In genomic region chr18:2569338-2570207, GRCh38 we compare ENCODE assay signal across 10 cellular contexts. TPM values are rescaled to one million over a fixed set of nuclear protein-coding genes. Genes with fewer than 3 reads are reported as not detected.
DNase-seq lines count a peak whose midpoint lies in the region; ATAC-seq and TF ChIP-seq lines count a peak whose summit lies in the region.
"Had no signal": no experiment of that assay in that cellular context is flagged by ENCODE, and none has a peak within 500 bp of the region (broad histone marks: within the 10 kb centered on the region; RNA-seq: fewer than 3 reads in every experiment).

No MANE protein-coding gene starts in this region.

- H3K4me3 ChIP-seq in foreskin fibroblast (ENCODE audit: low read depth in 1 of 2, low read length in 2 of 2) = peak overlapping the region; percentile 84 to 90

- H3K4me3 Mint-ChIP-seq in activated T-cell treated with anti-CD3 and anti-CD28 coated beads, Interleukin-2, amount 50 U/mL, for 24 hours = peak overlapping the region; percentile 96
- H3K4me3 Mint-ChIP-seq in activated B cell treated with CpG ODN at 0.5 μM for 24 hours = peak overlapping the region; percentile 39
- peak overlapping the region; percentile 99 for H3K4me3 Mint-ChIP-seq in stimulated activated effector memory CD8-positive, alpha-beta T cell treated with anti-CD3 and anti-CD28 coated beads, Interleukin-12 subunit alpha, Interleukin-12 subunit beta, amount 100 ng/mL, for 72 hours

- intact Hi-C loops in activated B cell treated with CpG ODN at 0.5 μM for 24 hours (cut with micrococcal nuclease) = loop anchor here (2.0 to 5.0 kb wide), 3 partner anchors 19 to 693 kb away; partner anchors contain the start of gene MYL12B

- ATAC-seq in activated B cell treated with CpG ODN at 0.5 μM for 24 hours (ENCODE audit: low read depth) (no peak), HG02642 (IDR thresholded peaks at IDR 0.05; ENCODE audit: poor library complexity, unreplicated experiment) (no peak), GM18861 (IDR thresholded peaks at IDR 0.05; ENCODE audit: unreplicated experiment) (no peak)
- ATAC-seq in stimulated activated effector memory CD8-positive, alpha-beta T cell treated with anti-CD3 and anti-CD28 coated beads, Interleukin-12 subunit alpha, Interleukin-12 subunit beta, amount 100 ng/mL, for 72 hours = no peak

- no peaks in the 10 kb centered on the region for H3K27me3 Mint-ChIP-seq in activated T-cell treated with anti-CD3 and anti-CD28 coated beads, Interleukin-2, amount 50 U/mL, for 24 hours
- no peaks in the 10 kb centered on the region for H3K27me3 Mint-ChIP-seq in activated B cell treated with CpG ODN at 0.5 μM for 24 hours

- POLR2A ChIA-PET in activated B cell treated with CpG ODN at 0.5 μM for 24 hours (lab: Charles Lee) = interaction anchor here (0.7 to 5.7 kb wide), 6 partner anchors 67 to 118 kb away, joined by 3 to 105 read pairs (median 8); partner anchors contain the start of gene SMCHD1

- H3K27ac Mint-ChIP-seq in activated T-cell treated with anti-CD3 and anti-CD28 coated beads, Interleukin-2, amount 50 U/mL, for 24 hours = peak overlapping the region; percentile 32
- peak overlapping the region; percentile 53 for H3K27ac Mint-ChIP-seq in activated B cell treated with CpG ODN at 0.5 μM for 24 hours
- H3K27ac Mint-ChIP-seq in stimulated activated effector memory CD8-positive, alpha-beta T cell treated with anti-CD3 and anti-CD28 coated beads, Interleukin-12 subunit alpha, Interleukin-12 subunit beta, amount 100 ng/mL, for 72 hours = peak overlapping the region; percentile 100

- no peak for TF ChIP-seq CTCF in activated B cell treated with CpG ODN at 0.5 μM for 24 hours (IDR thresholded peaks at IDR 0.05)
- TF ChIP-seq CTCF in foreskin fibroblast (IDR thresholded peaks at IDR 0.05; ENCODE audit: low read depth, low read length) = no peak

- CTCF ChIA-PET in activated B cell treated with CpG ODN at 0.5 μM for 24 hours (lab: Charles Lee) = interaction anchor here (2.0 to 2.9 kb wide), 2 partner anchors 72 to 87 kb away, joined by 4 to 18 read pairs; partner anchors contain the start of gene SMCHD1

- no peaks in the 10 kb centered on the region for H3K9me3 Mint-ChIP-seq in activated T-cell treated with anti-CD3 and anti-CD28 coated beads, Interleukin-2, amount 50 U/mL, for 24 hours
- no peaks in the 10 kb centered on the region for H3K9me3 Mint-ChIP-seq in activated B cell treated with CpG ODN at 0.5 μM for 24 hours
- no peaks in the 10 kb centered on the region for H3K9me3 Mint-ChIP-seq in stimulated activated effector memory CD8-positive, alpha-beta T cell treated with anti-CD3 and anti-CD28 coated beads, Interleukin-12 subunit alpha, Interleukin-12 subunit beta, amount 100 ng/mL, for 72 hours

- DNase-seq in activated T-cell treated with anti-CD3 and anti-CD28 coated beads, Interleukin-2, amount 50 U/mL, for 24 hours = no peak
- no peak for DNase-seq in activated T-cell treated with anti-CD3 and anti-CD28 coated beads, Interleukin-2, amount 50 U/mL, for 1 hour
- no peak for DNase-seq in activated B cell treated with CpG ODN at 0.5 μM for 24 hours
- no peak for DNase-seq in foreskin fibroblast
- no peak for DNase-seq in stimulated activated effector memory CD8-positive, alpha-beta T cell treated with anti-CD3 and anti-CD28 coated beads, Interleukin-12 subunit alpha, Interleukin-12 subunit beta, amount 100 ng/mL, for 72 hours (ENCODE audit: low spot score in 2 of 2)
- DNase-seq in HPDE6-E6E7 (ENCODE audit: extremely low spot score) = no peak
- DNase-seq: retina, T-helper 9 cell had no signal

- H3K36me3 Mint-ChIP-seq in activated T-cell treated with anti-CD3 and anti-CD28 coated beads, Interleukin-2, amount 50 U/mL, for 24 hours (ENCODE audit: low read depth) = peaks cover 63% of the 10 kb centered on the region
- peaks cover 38% of the 10 kb centered on the region for H3K36me3 Mint-ChIP-seq in activated B cell treated with CpG ODN at 0.5 μM for 24 hours (ENCODE audit: low read depth)
- H3K36me3 Mint-ChIP-seq in stimulated activated effector memory CD8-positive, alpha-beta T cell treated with anti-CD3 and anti-CD28 coated beads, Interleukin-12 subunit alpha, Interleukin-12 subunit beta, amount 100 ng/mL, for 72 hours = peaks cover 63% of the 10 kb centered on the region

- H3K4me1 Mint-ChIP-seq in activated T-cell treated with anti-CD3 and anti-CD28 coated beads, Interleukin-2, amount 50 U/mL, for 24 hours (ENCODE audit: low read depth) = peaks cover 60% of the 10 kb centered on the region
- peaks cover 50% of the 10 kb centered on the region for H3K4me1 Mint-ChIP-seq in activated B cell treated with CpG ODN at 0.5 μM for 24 hours
- H3K4me1 Mint-ChIP-seq in stimulated activated effector memory CD8-positive, alpha-beta T cell treated with anti-CD3 and anti-CD28 coated beads, Interleukin-12 subunit alpha, Interleukin-12 subunit beta, amount 100 ng/mL, for 72 hours = peaks cover 47% of the 10 kb centered on the region

RNA-seq across cellular contexts. Expression of gene METTL4, which starts 1.7 kb away (rescaled TPM):
- 17.4 TPM in 2 replicates for total RNA-seq in activated B cell treated with CpG ODN at 0.5 μM for 24 hours

RNA-seq across cellular contexts. Expression of gene NDC80, which starts 1.8 kb away (rescaled TPM):
- 1.9 and 2.6 TPM in 2 replicates for total RNA-seq in activated B cell treated with CpG ODN at 0.5 μM for 24 hours

Comparison
In these comparisons a context has a peak if more than half of its experiments do, and no peak if none do; other contexts are left out.
1. H3K27ac Mint-ChIP-seq: peak in every context shown above with its lines; median percentile 100 in stimulated activated effector memory CD8-positive, alpha-beta T cell treated with anti-CD3 and anti-CD28 coated beads, Interleukin-12 subunit alpha, Interleukin-12 subunit beta, amount 100 ng/mL, for 72 hours; 53 in activated B cell treated with CpG ODN at 0.5 μM for 24 hours; 32 in activated T-cell treated with anti-CD3 and anti-CD28 coated beads, Interleukin-2, amount 50 U/mL, for 24 hours.
2. H3K4me3 Mint-ChIP-seq: peak in every context shown above with its lines; median percentile 99 in stimulated activated effector memory CD8-positive, alpha-beta T cell treated with anti-CD3 and anti-CD28 coated beads, Interleukin-12 subunit alpha, Interleukin-12 subunit beta, amount 100 ng/mL, for 72 hours; 96 in activated T-cell treated with anti-CD3 and anti-CD28 coated beads, Interleukin-2, amount 50 U/mL, for 24 hours; 39 in activated B cell treated with CpG ODN at 0.5 μM for 24 hours.